In the genomic region with DNA sequence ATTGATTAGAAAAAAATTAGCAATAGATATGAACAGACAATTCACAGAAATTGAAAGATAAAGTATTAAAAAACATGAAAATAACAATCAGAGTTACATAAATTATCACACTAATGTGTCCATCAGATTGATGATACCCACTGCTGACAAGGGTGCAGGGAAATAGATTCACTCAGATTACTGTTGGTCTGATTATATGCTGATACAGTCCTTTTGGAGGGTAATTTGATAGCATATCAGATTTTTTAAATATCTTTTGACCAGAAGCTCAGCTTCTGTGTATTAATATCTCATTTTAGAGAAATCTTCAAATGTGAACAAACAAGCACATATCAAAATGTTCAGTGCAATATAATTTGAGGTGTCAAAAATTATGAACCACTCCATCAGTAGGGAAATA, we compare ENCODE assay signal across 22 cellular contexts.
"Had no signal": no experiment of that assay in that cellular context is flagged by ENCODE, and none has a peak within 500 bp of the region (broad histone marks: within the 10 kb centered on the region; RNA-seq: fewer than 3 reads in every experiment).

No MANE protein-coding gene starts in this region.

- H3K36me3 ChIP-seq: left lung had no signal

- DNase-seq: dermis blood vessel endothelial cell; dorsolateral prefrontal cortex; effector CD4-positive, alpha-beta T cell; effector memory CD4-positive, alpha-beta T cell; foreskin keratinocyte; heart left ventricle; hypothalamus; left cardiac atrium; left lung; left ventricle myocardium superior; lower lobe of right lung; mesenchymal stem cell; mucosa of descending colon; naive B cell had no signal

- ATAC-seq: foreskin keratinocyte, gastroesophageal sphincter, heart left ventricle, left cardiac atrium, left lung, left ventricle myocardium superior, lower lobe of right lung, mucosa of descending colon had no signal

- H3K4me2 ChIP-seq: hepatocyte had no signal

- H3K79me2 ChIP-seq: hepatocyte had no signal

- H3K4me3 ChIP-seq: coronary artery, dorsolateral prefrontal cortex, esophagus muscularis mucosa, gastroesophageal sphincter, heart left ventricle, hepatocyte, left lung, lower lobe of right lung, mucosa of descending colon had no signal

- H2AFZ ChIP-seq: hepatocyte had no signal

- H3K27ac ChIP-seq: coronary artery, dorsolateral prefrontal cortex, esophagus muscularis mucosa, foreskin keratinocyte, gastroesophageal sphincter, heart left ventricle, hepatocyte, left lung, lower lobe of right lung had no signal

- FAIRE-seq: colon, endothelial cell of umbilical vein, frontal cortex, keratinocyte had no signal

- H3K27me3 ChIP-seq: dorsolateral prefrontal cortex, esophagus muscularis mucosa, foreskin keratinocyte, gastroesophageal sphincter, heart left ventricle, hepatocyte, left lung had no signal

- H3K4me1 ChIP-seq: esophagus muscularis mucosa, foreskin keratinocyte, gastroesophageal sphincter, heart left ventricle, left lung, lower lobe of right lung had no signal

- H3K9me3 ChIP-seq: esophagus muscularis mucosa, gastroesophageal sphincter, heart left ventricle, left lung, lower lobe of right lung, mucosa of descending colon had no signal
